ENCODE assay signal across 1 cellular context in the genomic region with DNA sequence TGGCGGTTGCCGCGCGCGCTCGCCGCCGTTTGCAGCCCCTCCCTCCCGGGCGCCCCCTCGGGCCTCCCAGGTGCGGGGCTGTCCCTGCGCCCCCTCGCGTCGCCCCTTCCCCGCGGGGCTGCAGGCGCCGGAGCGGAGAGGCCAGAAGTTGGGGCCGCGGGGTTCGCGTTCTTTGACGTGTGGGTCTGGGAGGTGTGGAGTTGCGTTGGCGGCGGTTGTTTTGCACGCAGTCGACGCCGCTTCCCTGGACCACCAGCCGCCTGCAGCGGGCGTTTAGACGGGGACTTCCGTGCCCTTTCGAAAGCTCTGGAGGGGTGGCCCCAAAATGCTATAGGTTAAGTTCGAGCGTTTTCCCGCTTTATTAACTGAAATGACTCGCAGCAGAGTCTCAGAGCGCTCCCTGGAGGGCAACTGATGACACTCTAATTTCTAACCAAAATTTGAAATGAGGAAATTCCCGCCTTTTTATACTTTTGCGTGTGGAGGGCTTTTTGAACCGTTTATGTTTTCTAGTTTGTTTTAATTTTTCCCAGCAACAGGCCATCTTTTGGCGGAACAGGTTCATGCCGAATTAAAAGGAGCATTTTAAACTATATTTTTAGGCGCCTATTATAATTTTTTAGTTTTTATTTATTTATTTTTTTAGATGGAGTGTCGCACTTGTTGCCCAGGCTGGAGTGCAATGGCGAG.
A peak's percentile ranks its signal among the peaks of the same experiment; 100 is the strongest.
TF ChIP-seq lines count a peak whose summit lies in the region.

No MANE protein-coding gene starts in this region.

TF ChIP-seq in GM12878, 131 proteins besides CTCF, POLR2A, EP300 and RAD21 (continued from another document):
- TF ChIP-seq, protein P1, sequence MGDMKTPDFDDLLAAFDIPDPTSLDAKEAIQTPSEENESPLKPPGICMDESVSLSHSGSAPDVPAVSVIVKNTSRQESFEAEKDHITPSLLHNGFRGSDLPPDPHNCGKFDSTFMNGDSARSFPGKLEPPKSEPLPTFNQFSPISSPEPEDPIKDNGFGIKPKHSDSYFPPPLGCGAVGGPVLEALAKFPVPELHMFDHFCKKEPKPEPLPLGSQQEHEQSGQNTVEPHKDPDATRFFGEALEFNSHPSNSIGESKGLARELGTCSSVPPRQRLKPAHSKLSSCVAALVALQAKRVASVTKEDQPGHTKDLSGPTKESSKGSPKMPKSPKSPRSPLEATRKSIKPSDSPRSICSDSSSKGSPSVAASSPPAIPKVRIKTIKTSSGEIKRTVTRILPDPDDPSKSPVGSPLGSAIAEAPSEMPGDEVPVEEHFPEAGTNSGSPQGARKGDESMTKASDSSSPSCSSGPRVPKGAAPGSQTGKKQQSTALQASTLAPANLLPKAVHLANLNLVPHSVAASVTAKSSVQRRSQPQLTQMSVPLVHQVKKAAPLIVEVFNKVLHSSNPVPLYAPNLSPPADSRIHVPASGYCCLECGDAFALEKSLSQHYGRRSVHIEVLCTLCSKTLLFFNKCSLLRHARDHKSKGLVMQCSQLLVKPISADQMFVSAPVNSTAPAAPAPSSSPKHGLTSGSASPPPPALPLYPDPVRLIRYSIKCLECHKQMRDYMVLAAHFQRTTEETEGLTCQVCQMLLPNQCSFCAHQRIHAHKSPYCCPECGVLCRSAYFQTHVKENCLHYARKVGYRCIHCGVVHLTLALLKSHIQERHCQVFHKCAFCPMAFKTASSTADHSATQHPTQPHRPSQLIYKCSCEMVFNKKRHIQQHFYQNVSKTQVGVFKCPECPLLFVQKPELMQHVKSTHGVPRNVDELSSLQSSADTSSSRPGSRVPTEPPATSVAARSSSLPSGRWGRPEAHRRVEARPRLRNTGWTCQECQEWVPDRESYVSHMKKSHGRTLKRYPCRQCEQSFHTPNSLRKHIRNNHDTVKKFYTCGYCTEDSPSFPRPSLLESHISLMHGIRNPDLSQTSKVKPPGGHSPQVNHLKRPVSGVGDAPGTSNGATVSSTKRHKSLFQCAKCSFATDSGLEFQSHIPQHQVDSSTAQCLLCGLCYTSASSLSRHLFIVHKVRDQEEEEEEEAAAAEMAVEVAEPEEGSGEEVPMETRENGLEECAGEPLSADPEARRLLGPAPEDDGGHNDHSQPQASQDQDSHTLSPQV (IDR thresholded peaks at IDR 0.05): peak; percentile 45; the same call in 1 of the 2 replicates
- TF ChIP-seq ESRRA (IDR thresholded peaks at IDR 0.05; ENCODE audit: low read length) (no peak), ZSCAN29 (IDR thresholded peaks at IDR 0.05) (0 out of 2 replicates have a peak, but pooled peaks have one; percentile 42), ZNF274 (IDR thresholded peaks at IDR 0.05; ENCODE audit: insufficient read depth, insufficient read length) (no peak), MXI1 (IDR thresholded peaks at IDR 0.05; ENCODE audit: low read depth, low read length) (no peak), CHD4 (IDR thresholded peaks at IDR 0.05) (no peak), JUNB (IDR thresholded peaks at IDR 0.05) (no peak), ATF7 (IDR thresholded peaks at IDR 0.05; ENCODE audit: low read depth) (0 out of 2 replicates have a peak, but pooled peaks have one; percentile 52), BRCA1 (IDR thresholded peaks at IDR 0.05; ENCODE audit: low read depth, low read length) (no peak), BHLHE40 (IDR thresholded peaks at IDR 0.05; ENCODE audit: borderline replicate concordance in 1 of 2, low read depth in 2 of 2, low read length in 1 of 2) (peak; percentile 36 to 61; a peak in 1 of 4 replicates), CBFB (IDR thresholded peaks at IDR 0.05; ENCODE audit: low read depth) (peak; percentile 47; the same call in 1 of the 2 replicates), RAD51 (IDR thresholded peaks at IDR 0.05) (peak; percentile 46; the same call in 1 of the 2 replicates), TCF12 (IDR thresholded peaks at IDR 0.05; ENCODE audit: low read depth, low read length) (peak; percentile 46; the same call in 1 of the 2 replicates), TARDBP (IDR thresholded peaks at IDR 0.05; ENCODE audit: borderline replicate concordance) (no peak), SMARCA5 (IDR thresholded peaks at IDR 0.05) (peak; percentile 45; the same call in 1 of the 2 replicates), CREM (IDR thresholded peaks at IDR 0.05; ENCODE audit: low read depth) (peak; percentile 54; the same call in 1 of the 2 replicates), BMI1 (IDR thresholded peaks at IDR 0.05; ENCODE audit: borderline replicate concordance) (no peak)
- TF ChIP-seq, protein P2, sequence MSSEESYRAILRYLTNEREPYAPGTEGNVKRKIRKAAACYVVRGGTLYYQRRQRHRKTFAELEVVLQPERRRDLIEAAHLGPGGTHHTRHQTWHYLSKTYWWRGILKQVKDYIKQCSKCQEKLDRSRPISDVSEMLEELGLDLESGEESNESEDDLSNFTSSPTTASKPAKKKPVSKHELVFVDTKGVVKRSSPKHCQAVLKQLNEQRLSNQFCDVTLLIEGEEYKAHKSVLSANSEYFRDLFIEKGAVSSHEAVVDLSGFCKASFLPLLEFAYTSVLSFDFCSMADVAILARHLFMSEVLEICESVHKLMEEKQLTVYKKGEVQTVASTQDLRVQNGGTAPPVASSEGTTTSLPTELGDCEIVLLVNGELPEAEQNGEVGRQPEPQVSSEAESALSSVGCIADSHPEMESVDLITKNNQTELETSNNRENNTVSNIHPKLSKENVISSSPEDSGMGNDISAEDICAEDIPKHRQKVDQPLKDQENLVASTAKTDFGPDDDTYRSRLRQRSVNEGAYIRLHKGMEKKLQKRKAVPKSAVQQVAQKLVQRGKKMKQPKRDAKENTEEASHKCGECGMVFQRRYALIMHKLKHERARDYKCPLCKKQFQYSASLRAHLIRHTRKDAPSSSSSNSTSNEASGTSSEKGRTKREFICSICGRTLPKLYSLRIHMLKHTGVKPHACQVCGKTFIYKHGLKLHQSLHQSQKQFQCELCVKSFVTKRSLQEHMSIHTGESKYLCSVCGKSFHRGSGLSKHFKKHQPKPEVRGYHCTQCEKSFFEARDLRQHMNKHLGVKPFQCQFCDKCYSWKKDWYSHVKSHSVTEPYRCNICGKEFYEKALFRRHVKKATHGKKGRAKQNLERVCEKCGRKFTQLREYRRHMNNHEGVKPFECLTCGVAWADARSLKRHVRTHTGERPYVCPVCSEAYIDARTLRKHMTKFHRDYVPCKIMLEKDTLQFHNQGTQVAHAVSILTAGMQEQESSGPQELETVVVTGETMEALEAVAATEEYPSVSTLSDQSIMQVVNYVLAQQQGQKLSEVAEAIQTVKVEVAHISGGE (CRISPR knock-in tag; IDR thresholded peaks at IDR 0.05): no peak
- TF ChIP-seq, protein P3, sequence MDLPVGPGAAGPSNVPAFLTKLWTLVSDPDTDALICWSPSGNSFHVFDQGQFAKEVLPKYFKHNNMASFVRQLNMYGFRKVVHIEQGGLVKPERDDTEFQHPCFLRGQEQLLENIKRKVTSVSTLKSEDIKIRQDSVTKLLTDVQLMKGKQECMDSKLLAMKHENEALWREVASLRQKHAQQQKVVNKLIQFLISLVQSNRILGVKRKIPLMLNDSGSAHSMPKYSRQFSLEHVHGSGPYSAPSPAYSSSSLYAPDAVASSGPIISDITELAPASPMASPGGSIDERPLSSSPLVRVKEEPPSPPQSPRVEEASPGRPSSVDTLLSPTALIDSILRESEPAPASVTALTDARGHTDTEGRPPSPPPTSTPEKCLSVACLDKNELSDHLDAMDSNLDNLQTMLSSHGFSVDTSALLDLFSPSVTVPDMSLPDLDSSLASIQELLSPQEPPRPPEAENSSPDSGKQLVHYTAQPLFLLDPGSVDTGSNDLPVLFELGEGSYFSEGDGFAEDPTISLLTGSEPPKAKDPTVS (IDR thresholded peaks at IDR 0.05; ENCODE audit: low read depth, low read length): peak; percentile 24; the same call in 1 of the 2 replicates
- TF ChIP-seq, protein P4, sequence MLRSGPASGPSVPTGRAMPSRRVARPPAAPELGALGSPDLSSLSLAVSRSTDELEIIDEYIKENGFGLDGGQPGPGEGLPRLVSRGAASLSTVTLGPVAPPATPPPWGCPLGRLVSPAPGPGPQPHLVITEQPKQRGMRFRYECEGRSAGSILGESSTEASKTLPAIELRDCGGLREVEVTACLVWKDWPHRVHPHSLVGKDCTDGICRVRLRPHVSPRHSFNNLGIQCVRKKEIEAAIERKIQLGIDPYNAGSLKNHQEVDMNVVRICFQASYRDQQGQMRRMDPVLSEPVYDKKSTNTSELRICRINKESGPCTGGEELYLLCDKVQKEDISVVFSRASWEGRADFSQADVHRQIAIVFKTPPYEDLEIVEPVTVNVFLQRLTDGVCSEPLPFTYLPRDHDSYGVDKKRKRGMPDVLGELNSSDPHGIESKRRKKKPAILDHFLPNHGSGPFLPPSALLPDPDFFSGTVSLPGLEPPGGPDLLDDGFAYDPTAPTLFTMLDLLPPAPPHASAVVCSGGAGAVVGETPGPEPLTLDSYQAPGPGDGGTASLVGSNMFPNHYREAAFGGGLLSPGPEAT (IDR thresholded peaks at IDR 0.05; ENCODE audit: low read depth): peak; percentile 83
- TF ChIP-seq, protein P5, sequence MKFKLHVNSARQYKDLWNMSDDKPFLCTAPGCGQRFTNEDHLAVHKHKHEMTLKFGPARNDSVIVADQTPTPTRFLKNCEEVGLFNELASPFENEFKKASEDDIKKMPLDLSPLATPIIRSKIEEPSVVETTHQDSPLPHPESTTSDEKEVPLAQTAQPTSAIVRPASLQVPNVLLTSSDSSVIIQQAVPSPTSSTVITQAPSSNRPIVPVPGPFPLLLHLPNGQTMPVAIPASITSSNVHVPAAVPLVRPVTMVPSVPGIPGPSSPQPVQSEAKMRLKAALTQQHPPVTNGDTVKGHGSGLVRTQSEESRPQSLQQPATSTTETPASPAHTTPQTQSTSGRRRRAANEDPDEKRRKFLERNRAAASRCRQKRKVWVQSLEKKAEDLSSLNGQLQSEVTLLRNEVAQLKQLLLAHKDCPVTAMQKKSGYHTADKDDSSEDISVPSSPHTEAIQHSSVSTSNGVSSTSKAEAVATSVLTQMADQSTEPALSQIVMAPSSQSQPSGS (IDR thresholded peaks at IDR 0.05; ENCODE audit: low read length): peak; percentile 67
- TF ChIP-seq, protein P6, sequence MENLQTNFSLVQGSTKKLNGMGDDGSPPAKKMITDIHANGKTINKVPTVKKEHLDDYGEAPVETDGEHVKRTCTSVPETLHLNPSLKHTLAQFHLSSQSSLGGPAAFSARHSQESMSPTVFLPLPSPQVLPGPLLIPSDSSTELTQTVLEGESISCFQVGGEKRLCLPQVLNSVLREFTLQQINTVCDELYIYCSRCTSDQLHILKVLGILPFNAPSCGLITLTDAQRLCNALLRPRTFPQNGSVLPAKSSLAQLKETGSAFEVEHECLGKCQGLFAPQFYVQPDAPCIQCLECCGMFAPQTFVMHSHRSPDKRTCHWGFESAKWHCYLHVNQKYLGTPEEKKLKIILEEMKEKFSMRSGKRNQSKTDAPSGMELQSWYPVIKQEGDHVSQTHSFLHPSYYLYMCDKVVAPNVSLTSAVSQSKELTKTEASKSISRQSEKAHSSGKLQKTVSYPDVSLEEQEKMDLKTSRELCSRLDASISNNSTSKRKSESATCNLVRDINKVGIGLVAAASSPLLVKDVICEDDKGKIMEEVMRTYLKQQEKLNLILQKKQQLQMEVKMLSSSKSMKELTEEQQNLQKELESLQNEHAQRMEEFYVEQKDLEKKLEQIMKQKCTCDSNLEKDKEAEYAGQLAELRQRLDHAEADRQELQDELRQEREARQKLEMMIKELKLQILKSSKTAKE (IDR thresholded peaks at IDR 0.05; ENCODE audit: low read depth, poor library complexity, severe bottlenecking): peak; percentile 75
- TF ChIP-seq, protein P7, sequence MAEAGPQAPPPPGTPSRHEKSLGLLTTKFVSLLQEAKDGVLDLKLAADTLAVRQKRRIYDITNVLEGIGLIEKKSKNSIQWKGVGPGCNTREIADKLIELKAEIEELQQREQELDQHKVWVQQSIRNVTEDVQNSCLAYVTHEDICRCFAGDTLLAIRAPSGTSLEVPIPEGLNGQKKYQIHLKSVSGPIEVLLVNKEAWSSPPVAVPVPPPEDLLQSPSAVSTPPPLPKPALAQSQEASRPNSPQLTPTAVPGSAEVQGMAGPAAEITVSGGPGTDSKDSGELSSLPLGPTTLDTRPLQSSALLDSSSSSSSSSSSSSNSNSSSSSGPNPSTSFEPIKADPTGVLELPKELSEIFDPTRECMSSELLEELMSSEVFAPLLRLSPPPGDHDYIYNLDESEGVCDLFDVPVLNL (IDR thresholded peaks at IDR 0.05; ENCODE audit: low read depth, low read length): peak; percentile 92
- TF ChIP-seq, protein P8, sequence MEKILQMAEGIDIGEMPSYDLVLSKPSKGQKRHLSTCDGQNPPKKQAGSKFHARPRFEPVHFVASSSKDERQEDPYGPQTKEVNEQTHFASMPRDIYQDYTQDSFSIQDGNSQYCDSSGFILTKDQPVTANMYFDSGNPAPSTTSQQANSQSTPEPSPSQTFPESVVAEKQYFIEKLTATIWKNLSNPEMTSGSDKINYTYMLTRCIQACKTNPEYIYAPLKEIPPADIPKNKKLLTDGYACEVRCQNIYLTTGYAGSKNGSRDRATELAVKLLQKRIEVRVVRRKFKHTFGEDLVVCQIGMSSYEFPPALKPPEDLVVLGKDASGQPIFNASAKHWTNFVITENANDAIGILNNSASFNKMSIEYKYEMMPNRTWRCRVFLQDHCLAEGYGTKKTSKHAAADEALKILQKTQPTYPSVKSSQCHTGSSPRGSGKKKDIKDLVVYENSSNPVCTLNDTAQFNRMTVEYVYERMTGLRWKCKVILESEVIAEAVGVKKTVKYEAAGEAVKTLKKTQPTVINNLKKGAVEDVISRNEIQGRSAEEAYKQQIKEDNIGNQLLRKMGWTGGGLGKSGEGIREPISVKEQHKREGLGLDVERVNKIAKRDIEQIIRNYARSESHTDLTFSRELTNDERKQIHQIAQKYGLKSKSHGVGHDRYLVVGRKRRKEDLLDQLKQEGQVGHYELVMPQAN (conservative IDR thresholded peaks at IDR 0.05): peak; percentile 70
